Comparison of ENCODE assay signal across 19 cellular contexts in genomic region chr7:27652518-27652917, GRCh38. TPM values are rescaled to one million over a fixed set of nuclear protein-coding genes. Genes with fewer than 3 reads are reported as not detected.
DNase-seq lines count a peak whose midpoint lies in the region; ATAC-seq and TF ChIP-seq lines count a peak whose summit lies in the region.
"Had no signal": no experiment of that assay in that cellular context is flagged by ENCODE, and none has a peak within 500 bp of the region (broad histone marks: within the 10 kb centered on the region; RNA-seq: fewer than 3 reads in every experiment).

No MANE protein-coding gene starts in this region.

- no peak for ATAC-seq in HG03354 (IDR thresholded peaks at IDR 0.05; ENCODE audit: poor library complexity, severe bottlenecking, unreplicated experiment)
- ATAC-seq in activated naive CD4-positive, alpha-beta T cell treated with anti-CD3 and anti-CD28 coated beads, Interleukin-2, amount 50 U/mL, for 72 hours: no peak

- no peak overlapping the region for H3K27ac Mint-ChIP-seq in activated naive CD4-positive, alpha-beta T cell treated with anti-CD3 and anti-CD28 coated beads, Interleukin-2, amount 50 U/mL, for 72 hours
- H3K27ac Mint-ChIP-seq in nephron progenitor cell: no peak overlapping the region
- H3K27ac Mint-ChIP-seq: CD4-positive, alpha-beta T cell; H9 had no signal

- H3K4me3 ChIP-seq in HAP-1 (no peak overlapping the region), WERI-Rb-1 (ENCODE audit: low read depth, low read length) (no peak overlapping the region)

- H3K36me3 Mint-ChIP-seq in activated naive CD4-positive, alpha-beta T cell treated with anti-CD3 and anti-CD28 coated beads, Interleukin-2, amount 50 U/mL, for 72 hours: peaks cover 0 to 4% of the 10 kb centered on the region in 2 donors
- peaks cover 64% of the 10 kb centered on the region for H3K36me3 Mint-ChIP-seq in nephron progenitor cell (ENCODE audit: low read depth)

- in situ Hi-C loops in HAP-1 (cut with MboI; ENCODE audit: low sequenced_read_pairs): no loop called here

- no peaks in the 10 kb centered on the region for H3K9me3 Mint-ChIP-seq in activated naive CD4-positive, alpha-beta T cell treated with anti-CD3 and anti-CD28 coated beads, Interleukin-2, amount 50 U/mL, for 72 hours
- H3K9me3 Mint-ChIP-seq in nephron progenitor cell: no peaks in the 10 kb centered on the region
- H3K9me3 Mint-ChIP-seq: CD4-positive, alpha-beta T cell; H9; IgD-negative memory B cell had no signal

- H3K27me3 Mint-ChIP-seq in nephron progenitor cell (ENCODE audit: low read depth, poor library complexity): no peaks in the 10 kb centered on the region
- H3K27me3 Mint-ChIP-seq: CD4-positive, alpha-beta T cell; IgD-negative memory B cell had no signal

- H3K27ac ChIP-seq in WERI-Rb-1: no peak overlapping the region
- H3K27ac ChIP-seq: C4-2B, HL-60 had no signal

- CTCF ChIA-PET in HEK293T (lab: Yijun Ruan, JAX): no interaction called here

- no peak for TF ChIP-seq CTCF in WERI-Rb-1 (IDR thresholded peaks at IDR 0.05; ENCODE audit: low read depth, low read length)
- TF ChIP-seq CTCF in nephron progenitor cell (IDR thresholded peaks at IDR 0.05): no peak

- H3K9me3 ChIP-seq in HAP-1 (no peaks in the 10 kb centered on the region), WERI-Rb-1 (ENCODE audit: severe bottlenecking) (no peaks in the 10 kb centered on the region)
- H3K9me3 ChIP-seq: Caco-2 had no signal

- POLR2A ChIA-PET in HEK293T (lab: Yijun Ruan, JAX): interaction anchor here (1.8 kb wide), 1 partner anchor 10 kb away, joined by 6 read pairs; the partner anchor contains the start of gene HIBADH

- H3K27me3 ChIP-seq in HAP-1 (ENCODE audit: low read depth) (no peaks in the 10 kb centered on the region), WERI-Rb-1 (ENCODE audit: insufficient read depth, low read depth, severe bottlenecking) (no peaks in the 10 kb centered on the region)

- no peak overlapping the region for H3K4me3 Mint-ChIP-seq in nephron progenitor cell
- H3K4me3 Mint-ChIP-seq: CD4-positive, alpha-beta T cell; H9; IgD-negative memory B cell had no signal

- H3K36me3 ChIP-seq in HAP-1 (replicated peaks) (peaks cover 9% of the 10 kb centered on the region; the same call in 1 of the 2 replicates), WERI-Rb-1 (peaks cover 7% of the 10 kb centered on the region)

- H3K4me1 ChIP-seq in HAP-1: peaks cover 19% of the 10 kb centered on the region
- H3K4me1 ChIP-seq: Caco-2 had no signal

- peak; percentile 58 to 70 for DNase-seq in HAP-1 (ENCODE audit: low spot score in 2 of 2)
- peak; percentile 90 for DNase-seq in NCI-H82 treated with DMSO at 0.1 percent for 48 hours (lab: John Stamatoyannopoulos, UW; ENCODE audit: unreplicated experiment)
- DNase-seq in WERI-Rb-1: peak; percentile 17
- DNase-seq in activated naive CD4-positive, alpha-beta T cell treated with anti-CD3 and anti-CD28 coated beads, Interleukin-2, amount 50 U/mL, for 72 hours (ENCODE audit: low spot score in 2 of 2): no peak
- DNase-seq in nephron progenitor cell: no peak
- DNase-seq in HEK293T (ENCODE audit: extremely low spot score): no peak
- DNase-seq: ACHN; AML-193; Caco-2; CD4-positive, alpha-beta T cell; DMS79 treated with DMSO at 0.1 percent for 48 hours; GF-D8; GOT3; H9; KG1 had no signal

- H3K4me1 Mint-ChIP-seq in nephron progenitor cell: peaks cover 18% of the 10 kb centered on the region

TF ChIP-seq in HEK293T, 16 proteins besides CTCF, POLR2A, EP300 and RAD21:
- TF ChIP-seq TARDBP (IDR thresholded peaks at IDR 0.05) (no peak), ARNT (IDR thresholded peaks at IDR 0.05) (no peak), LEF1 (IDR thresholded peaks at IDR 0.05; ENCODE audit: borderline replicate concordance) (no peak), CTBP1 (IDR thresholded peaks at IDR 0.05; ENCODE audit: borderline replicate concordance) (no peak), NFRKB (IDR thresholded peaks at IDR 0.05) (no peak), HDGF (IDR thresholded peaks at IDR 0.05; ENCODE audit: borderline replicate concordance) (no peak), FOXK2 (IDR thresholded peaks at IDR 0.05) (no peak), FOXM1 (IDR thresholded peaks at IDR 0.05; ENCODE audit: borderline replicate concordance) (no peak), L3MBTL2 (conservative IDR thresholded peaks at IDR 0.05) (no peak), SP1 (IDR thresholded peaks at IDR 0.05) (no peak), SUZ12 (IDR thresholded peaks at IDR 0.05) (no peak), ELF4 (IDR thresholded peaks at IDR 0.05) (no peak), ZNF384 (IDR thresholded peaks at IDR 0.05) (no peak), BHLHE40 (IDR thresholded peaks at IDR 0.05; ENCODE audit: borderline replicate concordance) (no peak), FOXA1 (IDR thresholded peaks at IDR 0.05) (no peak)
- TF ChIP-seq, protein P1, sequence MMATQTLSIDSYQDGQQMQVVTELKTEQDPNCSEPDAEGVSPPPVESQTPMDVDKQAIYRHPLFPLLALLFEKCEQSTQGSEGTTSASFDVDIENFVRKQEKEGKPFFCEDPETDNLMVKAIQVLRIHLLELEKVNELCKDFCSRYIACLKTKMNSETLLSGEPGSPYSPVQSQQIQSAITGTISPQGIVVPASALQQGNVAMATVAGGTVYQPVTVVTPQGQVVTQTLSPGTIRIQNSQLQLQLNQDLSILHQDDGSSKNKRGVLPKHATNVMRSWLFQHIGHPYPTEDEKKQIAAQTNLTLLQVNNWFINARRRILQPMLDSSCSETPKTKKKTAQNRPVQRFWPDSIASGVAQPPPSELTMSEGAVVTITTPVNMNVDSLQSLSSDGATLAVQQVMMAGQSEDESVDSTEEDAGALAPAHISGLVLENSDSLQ (IDR thresholded peaks at IDR 0.05): no peak
TF ChIP-seq in HEK293T: peak in this region for 0.

RNA-seq across cellular contexts. Expression of gene HIBADH, which starts 10.2 kb away (rescaled TPM):
- 10 to 100 TPM; 15.8 to 18.4 TPM for total RNA-seq in activated naive CD4-positive, alpha-beta T cell treated with anti-CD3 and anti-CD28 coated beads, Interleukin-2, amount 50 U/mL, for 72 hours

Comparison
In these comparisons a context has a peak if more than half of its experiments do, and no peak if none do; other contexts are left out.
1. DNase-seq: peak in HAP-1 (2 of 2), NCI-H82 treated with DMSO at 0.1 percent for 48 hours (single experiment) and WERI-Rb-1 (single experiment); none in activated naive CD4-positive, alpha-beta T cell treated with anti-CD3 and anti-CD28 coated beads, Interleukin-2, amount 50 U/mL, for 72 hours (0 of 2), nephron progenitor cell (single experiment) and HEK293T (single experiment).